ENCODE assay signal across 8 cellular contexts in genomic region chr14:103522028-103522581, GRCh38.
DNase-seq lines count a peak whose midpoint lies in the region; ATAC-seq and TF ChIP-seq lines count a peak whose summit lies in the region.

No MANE protein-coding gene starts in this region.

- H3K79me2 ChIP-seq in DOHH2 (ENCODE audit: control insufficient read depth, low read length): no peaks in the 10 kb centered on the region

- peak overlapping the region; percentile 83 for H3K4me2 ChIP-seq in DOHH2 (ENCODE audit: low read length)

- H3K4me3 ChIP-seq in DOHH2 (ENCODE audit: low read length) (0 out of 2 replicates have a peak overlapping the region, but pooled peaks have one; percentile 15), duodenal mucosa (ENCODE audit: low read depth in 1 of 2, low read length in 2 of 2) (peak overlapping the region; percentile 52 to 77), mucosa of rectum (ENCODE audit: low read length in 2 of 2) (peak overlapping the region; percentile 81 to 86)

- H3K27ac ChIP-seq in DOHH2 (ENCODE audit: low read depth, low read length): no peak overlapping the region
- H3K27ac ChIP-seq in duodenal mucosa (ENCODE audit: low read depth, low read length): peak overlapping the region; percentile 3
- peak overlapping the region; percentile 80 to 91 for H3K27ac ChIP-seq in mucosa of rectum (ENCODE audit: low read depth in 2 of 2, low read length in 2 of 2)

- H3K9ac ChIP-seq in duodenal mucosa (ENCODE audit: low read depth in 1 of 2, low read length in 2 of 2): no peak overlapping the region
- H3K9ac ChIP-seq in mucosa of rectum (ENCODE audit: low read depth in 1 of 2, low read length in 2 of 2): peak overlapping the region; percentile 77 to 92

- H3K36me3 ChIP-seq in DOHH2 (ENCODE audit: control insufficient read depth, low read length) (no peaks in the 10 kb centered on the region), duodenal mucosa (ENCODE audit: control insufficient read depth in 1 of 2, insufficient read depth in 2 of 2, low read length in 2 of 2) (no peaks in the 10 kb centered on the region), mucosa of rectum (ENCODE audit: control insufficient read depth in 2 of 2, insufficient read depth in 2 of 2, low read length in 2 of 2) (peaks cover 14 to 16% of the 10 kb centered on the region in 2 donors)

- TF ChIP-seq CTCF in DOHH2 (IDR thresholded peaks at IDR 0.05; ENCODE audit: low read depth, low read length, poor library complexity, severe bottlenecking): no peak

- no peaks in the 10 kb centered on the region for H3K9me2 ChIP-seq in DOHH2 (replicated peaks; ENCODE audit: control insufficient read depth, low read length)

- H3K27me3 ChIP-seq in DOHH2 (ENCODE audit: control insufficient read depth, low read length): peaks cover 25% of the 10 kb centered on the region
- no peaks in the 10 kb centered on the region for H3K27me3 ChIP-seq in duodenal mucosa (ENCODE audit: control insufficient read depth in 1 of 2, insufficient read depth in 2 of 2, low read length in 2 of 2)
- H3K27me3 ChIP-seq in mucosa of rectum (ENCODE audit: control insufficient read depth in 2 of 2, insufficient read depth in 2 of 2, low read length in 2 of 2): no peaks in the 10 kb centered on the region

- H4K20me1 ChIP-seq in DOHH2 (ENCODE audit: control insufficient read depth, insufficient read depth, low read depth, low read length): 0 out of 2 replicates have a peak, but pooled peaks cover 6% of the 10 kb centered on the region

- ATAC-seq in GM18498 (IDR thresholded peaks at IDR 0.05; ENCODE audit: unreplicated experiment): no peak
- no peak for ATAC-seq in GM19463 (IDR thresholded peaks at IDR 0.05; ENCODE audit: unreplicated experiment)
- no peak for ATAC-seq in HG03280 (IDR thresholded peaks at IDR 0.05; ENCODE audit: unreplicated experiment)

- H3K9me3 ChIP-seq in DOHH2 (ENCODE audit: control insufficient read depth, insufficient read depth, low read length) (no peaks in the 10 kb centered on the region), duodenal mucosa (ENCODE audit: control insufficient read depth in 1 of 2, low read length in 2 of 2) (no peaks in the 10 kb centered on the region), mucosa of rectum (ENCODE audit: control insufficient read depth in 2 of 2, low read length in 2 of 2) (no peaks in the 10 kb centered on the region)

- peaks cover 24% of the 10 kb centered on the region for H3K4me1 ChIP-seq in DOHH2 (ENCODE audit: control insufficient read depth, low read length)
- peaks cover 24 to 38% of the 10 kb centered on the region in 2 donors for H3K4me1 ChIP-seq in duodenal mucosa (ENCODE audit: control insufficient read depth in 1 of 2, insufficient read depth in 2 of 2, low read length in 2 of 2)
- peaks cover 57 to 69% of the 10 kb centered on the region in 2 donors for H3K4me1 ChIP-seq in mucosa of rectum (ENCODE audit: control insufficient read depth in 2 of 2, insufficient read depth in 2 of 2, low read length in 2 of 2)

- 0 out of 2 replicates have a peak, but pooled peaks cover 2% of the 10 kb centered on the region for H3F3A ChIP-seq in DOHH2 (ENCODE audit: control insufficient read depth, insufficient read depth)

- DNase-seq in NCI-H526 treated with DMSO at 0.1 percent for 48 hours (lab: John Stamatoyannopoulos, UW) (peak; percentile 21), GDM1 (lab: John Stamatoyannopoulos, UW) (no peak)

Comparison
In these comparisons a context has a peak if more than half of its experiments do, and no peak if none do; other contexts are left out.
1. H3K4me3 ChIP-seq: peak in every context shown above with its lines; median percentile 84 in mucosa of rectum; 64 in duodenal mucosa; 15 in DOHH2.
2. H3K9ac ChIP-seq: peak in mucosa of rectum (2 of 2); none in duodenal mucosa (0 of 2).